8 cellular contexts compared by ENCODE assay signal in genomic region chrX:120244395-120244734, GRCh38. TPM values are rescaled to one million over a fixed set of nuclear protein-coding genes. Genes with fewer than 3 reads are reported as not detected.
DNase-seq lines count a peak whose midpoint lies in the region; ATAC-seq and TF ChIP-seq lines count a peak whose summit lies in the region.

No MANE protein-coding gene starts in this region.

- no peaks in the 10 kb centered on the region for H3K27me3 ChIP-seq in CD8-positive, alpha-beta memory T cell (ENCODE audit: insufficient read depth, low read length, poor library complexity, severe bottlenecking)
- H3K27me3 ChIP-seq in adrenal gland (no peaks in the 10 kb centered on the region), liver (ENCODE audit: control insufficient read depth in 4 of 4, insufficient read depth in 4 of 4, low read length in 3 of 4) (peaks cover 0 to 2% (median 0%) of the 10 kb centered on the region in 4 donors)

- H3K36me3 Mint-ChIP-seq in CD8-positive, alpha-beta memory T cell: peaks cover 0 to 17% (median 0%) of the 10 kb centered on the region in 3 donors
- H3K36me3 Mint-ChIP-seq in type B pancreatic cell: no peaks in the 10 kb centered on the region

- ATAC-seq in HG02763 (IDR thresholded peaks at IDR 0.05; ENCODE audit: unreplicated experiment) (peak; percentile 8), HG03354 (IDR thresholded peaks at IDR 0.05; ENCODE audit: poor library complexity, severe bottlenecking, unreplicated experiment) (no peak)

- CTCF ChIA-PET in CD8-positive, alpha-beta memory T cell (lab: Charles Lee): no interaction called here

- peak overlapping the region; percentile 91 to 100 (median 96) for H3K4me3 Mint-ChIP-seq in CD8-positive, alpha-beta memory T cell
- peak overlapping the region; percentile 91 for H3K4me3 Mint-ChIP-seq in type B pancreatic cell

- intact Hi-C loops in adrenal gland (cut with DNase I): no loop called here

- H3K27ac Mint-ChIP-seq in CD8-positive, alpha-beta memory T cell: peak overlapping the region; percentile 84 to 96 (median 90)
- peak overlapping the region; percentile 88 for H3K27ac Mint-ChIP-seq in type B pancreatic cell

- H3K4me1 ChIP-seq in CD8-positive, alpha-beta memory T cell (ENCODE audit: insufficient read depth, low read length): peaks cover 9% of the 10 kb centered on the region
- H3K4me1 ChIP-seq in adrenal gland (replicated peaks in 1 of 2) (peaks cover 0 to 4% of the 10 kb centered on the region in 2 donors), liver (ENCODE audit: control insufficient read depth in 4 of 4, insufficient read depth in 4 of 4, low read length in 3 of 4) (peaks cover 0 to 15% (median 4%) of the 10 kb centered on the region in 4 donors)

- TF ChIP-seq POLR2A in adrenal gland (IDR thresholded peaks at IDR 0.05): no peak

- no peak for DNase-seq in CD8-positive, alpha-beta memory T cell
- DNase-seq in adrenal gland: no peak
- DNase-seq in type B pancreatic cell (ENCODE audit: extremely low spot score, unreplicated experiment): no peak
- no peak for DNase-seq in SHP77 treated with DMSO at 0.1 percent for 48 hours (lab: John Stamatoyannopoulos, UW)
- no peak for DNase-seq in COLO668 (lab: John Stamatoyannopoulos, UW; ENCODE audit: unreplicated experiment)

- TF ChIP-seq CTCF in adrenal gland (IDR thresholded peaks at IDR 0.05): no peak
- no peak for TF ChIP-seq CTCF in liver (IDR thresholded peaks at IDR 0.05; ENCODE audit: low read depth, low read length, missing input control)
- TF ChIP-seq CTCF in type B pancreatic cell (conservative IDR thresholded peaks at IDR 0.05): no peak

- H3K9ac ChIP-seq in liver (ENCODE audit: low read depth in 1 of 2, low read length in 2 of 2): peak overlapping the region; percentile 69 to 83

- H3K36me3 ChIP-seq in CD8-positive, alpha-beta memory T cell (ENCODE audit: insufficient read depth, low read length): no peaks in the 10 kb centered on the region
- H3K36me3 ChIP-seq in adrenal gland (replicated peaks in 1 of 2) (no peaks in the 10 kb centered on the region), liver (ENCODE audit: control insufficient read depth in 4 of 4, insufficient read depth in 3 of 4, low read depth in 1 of 4, low read length in 3 of 4) (no peaks in the 10 kb centered on the region)

- no peak for TF ChIP-seq RAD21 in liver (IDR thresholded peaks at IDR 0.05)

- H3K27me3 Mint-ChIP-seq in CD8-positive, alpha-beta memory T cell: peaks cover 0 to 4% of the 10 kb centered on the region in 2 donors
- H3K27me3 Mint-ChIP-seq in type B pancreatic cell: peaks cover 14% of the 10 kb centered on the region

- 0 to 32% (median 14%) methylated on average over 16 of the region's 16 CpGs for WGBS in adrenal gland, 4 donors
- WGBS in liver: under 1% methylated on average over 16 of the region's 16 CpGs

- no peaks in the 10 kb centered on the region for H3K9me3 ChIP-seq in CD8-positive, alpha-beta memory T cell (ENCODE audit: low read length)
- H3K9me3 ChIP-seq in adrenal gland (replicated peaks in 1 of 3) (no peaks in the 10 kb centered on the region), liver (ENCODE audit: control insufficient read depth in 4 of 4, low read length in 3 of 4) (no peaks in the 10 kb centered on the region)

- peaks cover 13 to 31% (median 26%) of the 10 kb centered on the region in 3 donors for H3K4me1 Mint-ChIP-seq in CD8-positive, alpha-beta memory T cell
- H3K4me1 Mint-ChIP-seq in type B pancreatic cell (ENCODE audit: unreplicated experiment): no peaks in the 10 kb centered on the region

- H3K27ac ChIP-seq in CD8-positive, alpha-beta memory T cell (ENCODE audit: low read depth, low read length): peak overlapping the region; percentile 82
- peak overlapping the region; percentile 3 to 94 (median 86) for H3K27ac ChIP-seq in adrenal gland
- H3K27ac ChIP-seq in liver (ENCODE audit: low read depth in 1 of 2, low read length in 2 of 2): peak overlapping the region; percentile 86 to 97

- no peaks in the 10 kb centered on the region for H3K9me3 Mint-ChIP-seq in CD8-positive, alpha-beta memory T cell
- H3K9me3 Mint-ChIP-seq in type B pancreatic cell: no peaks in the 10 kb centered on the region

- POLR2A ChIA-PET in CD8-positive, alpha-beta memory T cell (lab: Charles Lee): interaction anchor here (1.1 kb wide), 1 partner anchor 65 kb away, joined by 3 read pairs; no protein-coding TSS in a partner anchor

- peak overlapping the region; percentile 83 for H3K4me3 ChIP-seq in CD8-positive, alpha-beta memory T cell (ENCODE audit: low read length)
- H3K4me3 ChIP-seq in adrenal gland (peak overlapping the region; percentile 35 to 87 (median 56)), liver (ENCODE audit: low read depth in 1 of 3, low read length in 3 of 3) (peak overlapping the region; percentile 70 to 96 (median 89))

TF ChIP-seq in liver, 16 proteins besides CTCF, POLR2A, EP300 and RAD21:
- TF ChIP-seq, protein P1, sequence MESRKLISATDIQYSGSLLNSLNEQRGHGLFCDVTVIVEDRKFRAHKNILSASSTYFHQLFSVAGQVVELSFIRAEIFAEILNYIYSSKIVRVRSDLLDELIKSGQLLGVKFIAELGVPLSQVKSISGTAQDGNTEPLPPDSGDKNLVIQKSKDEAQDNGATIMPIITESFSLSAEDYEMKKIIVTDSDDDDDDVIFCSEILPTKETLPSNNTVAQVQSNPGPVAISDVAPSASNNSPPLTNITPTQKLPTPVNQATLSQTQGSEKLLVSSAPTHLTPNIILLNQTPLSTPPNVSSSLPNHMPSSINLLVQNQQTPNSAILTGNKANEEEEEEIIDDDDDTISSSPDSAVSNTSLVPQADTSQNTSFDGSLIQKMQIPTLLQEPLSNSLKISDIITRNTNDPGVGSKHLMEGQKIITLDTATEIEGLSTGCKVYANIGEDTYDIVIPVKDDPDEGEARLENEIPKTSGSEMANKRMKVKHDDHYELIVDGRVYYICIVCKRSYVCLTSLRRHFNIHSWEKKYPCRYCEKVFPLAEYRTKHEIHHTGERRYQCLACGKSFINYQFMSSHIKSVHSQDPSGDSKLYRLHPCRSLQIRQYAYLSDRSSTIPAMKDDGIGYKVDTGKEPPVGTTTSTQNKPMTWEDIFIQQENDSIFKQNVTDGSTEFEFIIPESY (IDR thresholded peaks at IDR 0.05): no peak
- TF ChIP-seq, protein P2, sequence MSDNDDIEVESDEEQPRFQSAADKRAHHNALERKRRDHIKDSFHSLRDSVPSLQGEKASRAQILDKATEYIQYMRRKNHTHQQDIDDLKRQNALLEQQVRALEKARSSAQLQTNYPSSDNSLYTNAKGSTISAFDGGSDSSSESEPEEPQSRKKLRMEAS (IDR thresholded peaks at IDR 0.05): no peak
- TF ChIP-seq, protein P3, sequence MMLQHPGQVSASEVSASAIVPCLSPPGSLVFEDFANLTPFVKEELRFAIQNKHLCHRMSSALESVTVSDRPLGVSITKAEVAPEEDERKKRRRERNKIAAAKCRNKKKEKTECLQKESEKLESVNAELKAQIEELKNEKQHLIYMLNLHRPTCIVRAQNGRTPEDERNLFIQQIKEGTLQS (IDR thresholded peaks at IDR 0.05): no peak
- TF ChIP-seq FOXA1 (IDR thresholded peaks at IDR 0.05): no peak
- TF ChIP-seq EGR1 (IDR thresholded peaks at IDR 0.05; ENCODE audit: low read depth in 2 of 2): no peak
- TF ChIP-seq JUND (IDR thresholded peaks at IDR 0.05): no peak
- no peak for TF ChIP-seq HNF4A (conservative IDR thresholded peaks at IDR 0.05)
- TF ChIP-seq RXRA (IDR thresholded peaks at IDR 0.05): no peak
- TF ChIP-seq REST (IDR thresholded peaks at IDR 0.05): no peak
- no peak for TF ChIP-seq SP1 (IDR thresholded peaks at IDR 0.05)
- no peak for TF ChIP-seq FOXA2 (IDR thresholded peaks at IDR 0.05)
- TF ChIP-seq GABPA (IDR thresholded peaks at IDR 0.05 in 1 of 2, conservative IDR thresholded peaks at IDR 0.05 in 1 of 2): no peak
- TF ChIP-seq HNF4G (IDR thresholded peaks at IDR 0.05): no peak
- no peak for TF ChIP-seq YY1 (IDR thresholded peaks at IDR 0.05)
- no peak for TF ChIP-seq TAF1 (conservative IDR thresholded peaks at IDR 0.05)
- no peak for TF ChIP-seq NR2F2 (IDR thresholded peaks at IDR 0.05)

RNA-seq across cellular contexts. Expression of gene ZBTB33, which starts 6.2 kb away (rescaled TPM):
- total RNA-seq in CD8-positive, alpha-beta memory T cell: 10 to 100 TPM; 16.4 to 16.8 TPM
- 12.5 TPM for polyA plus RNA-seq in CD8-positive, alpha-beta memory T cell
- 10 to 100 TPM in 6 of 8 donors, 1 to 10 TPM in 2; 9.8 to 34.8 (median 14.7) TPM for total RNA-seq in adrenal gland
- polyA plus RNA-seq in adrenal gland: 10 to 100 TPM in 1 of 3 donors, 1 to 10 TPM in 2; 1.9 to 14.4 (median 2.7) TPM
- 10 to 100 TPM; 15.4 to 18.1 TPM for total RNA-seq in liver
- polyA plus RNA-seq in liver: 1 to 10 TPM; 6.1 to 7.7 TPM
- 25.7 and 27.8 TPM in 2 replicates for total RNA-seq in type B pancreatic cell (ENCODE audit: low replicate concordance)
